1 cellular context compared by ENCODE assay signal in the genomic region with DNA sequence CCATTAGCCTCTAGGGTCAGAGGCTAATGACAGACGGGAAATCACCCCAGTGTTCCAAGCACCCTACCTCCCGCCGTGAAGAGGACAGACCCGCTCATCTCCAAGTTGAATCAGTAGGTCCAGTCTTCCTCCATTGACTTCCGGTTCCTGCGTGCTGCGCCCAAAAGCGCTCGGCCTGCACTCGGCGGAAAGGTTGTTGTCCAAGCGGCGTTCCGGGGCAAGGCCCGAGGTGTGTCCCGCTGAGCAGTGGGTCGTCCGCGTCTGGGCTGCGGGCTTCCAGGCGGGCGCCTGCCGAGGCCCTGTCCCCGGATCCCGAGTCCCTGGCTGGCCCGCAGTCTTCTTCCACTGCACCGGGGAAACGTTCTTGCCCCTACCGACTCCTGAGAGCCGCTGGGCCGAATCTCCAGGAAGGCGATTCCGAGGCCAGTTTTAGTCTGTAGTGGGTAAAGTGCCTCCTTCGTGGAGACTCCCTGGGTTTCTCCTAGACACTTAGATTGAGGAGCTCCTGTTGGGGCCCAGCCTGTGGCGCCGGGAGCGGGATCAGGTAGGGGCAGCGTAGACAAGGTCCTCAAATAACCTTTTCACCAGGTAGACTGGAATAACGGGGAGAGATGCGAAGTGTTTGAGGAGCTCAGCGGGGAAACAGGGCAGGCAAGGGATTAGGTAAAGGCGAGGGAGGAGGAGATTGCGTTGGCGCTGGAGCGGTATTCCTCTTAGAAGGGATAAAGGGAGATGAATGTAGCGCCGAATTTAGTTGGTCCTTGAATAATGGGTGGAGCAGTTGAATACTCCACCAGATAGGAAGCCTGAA.
TF ChIP-seq lines count a peak whose summit lies in the region.

A gene with protein sequence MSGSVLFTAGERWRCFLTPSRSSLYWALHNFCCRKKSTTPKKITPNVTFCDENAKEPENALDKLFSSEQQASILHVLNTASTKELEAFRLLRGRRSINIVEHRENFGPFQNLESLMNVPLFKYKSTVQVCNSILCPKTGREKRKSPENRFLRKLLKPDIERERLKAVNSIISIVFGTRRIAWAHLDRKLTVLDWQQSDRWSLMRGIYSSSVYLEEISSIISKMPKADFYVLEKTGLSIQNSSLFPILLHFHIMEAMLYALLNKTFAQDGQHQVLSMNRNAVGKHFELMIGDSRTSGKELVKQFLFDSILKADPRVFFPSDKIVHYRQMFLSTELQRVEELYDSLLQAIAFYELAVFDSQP (minus strand): TSS at position 138 of the 811 bp plus-strand sequence. CDS start 40 bp downstream, at position 98.

TF ChIP-seq in HCT116, 20 proteins besides CTCF, POLR2A, EP300 and RAD21 (continued from another document):
- TF ChIP-seq, protein P1, sequence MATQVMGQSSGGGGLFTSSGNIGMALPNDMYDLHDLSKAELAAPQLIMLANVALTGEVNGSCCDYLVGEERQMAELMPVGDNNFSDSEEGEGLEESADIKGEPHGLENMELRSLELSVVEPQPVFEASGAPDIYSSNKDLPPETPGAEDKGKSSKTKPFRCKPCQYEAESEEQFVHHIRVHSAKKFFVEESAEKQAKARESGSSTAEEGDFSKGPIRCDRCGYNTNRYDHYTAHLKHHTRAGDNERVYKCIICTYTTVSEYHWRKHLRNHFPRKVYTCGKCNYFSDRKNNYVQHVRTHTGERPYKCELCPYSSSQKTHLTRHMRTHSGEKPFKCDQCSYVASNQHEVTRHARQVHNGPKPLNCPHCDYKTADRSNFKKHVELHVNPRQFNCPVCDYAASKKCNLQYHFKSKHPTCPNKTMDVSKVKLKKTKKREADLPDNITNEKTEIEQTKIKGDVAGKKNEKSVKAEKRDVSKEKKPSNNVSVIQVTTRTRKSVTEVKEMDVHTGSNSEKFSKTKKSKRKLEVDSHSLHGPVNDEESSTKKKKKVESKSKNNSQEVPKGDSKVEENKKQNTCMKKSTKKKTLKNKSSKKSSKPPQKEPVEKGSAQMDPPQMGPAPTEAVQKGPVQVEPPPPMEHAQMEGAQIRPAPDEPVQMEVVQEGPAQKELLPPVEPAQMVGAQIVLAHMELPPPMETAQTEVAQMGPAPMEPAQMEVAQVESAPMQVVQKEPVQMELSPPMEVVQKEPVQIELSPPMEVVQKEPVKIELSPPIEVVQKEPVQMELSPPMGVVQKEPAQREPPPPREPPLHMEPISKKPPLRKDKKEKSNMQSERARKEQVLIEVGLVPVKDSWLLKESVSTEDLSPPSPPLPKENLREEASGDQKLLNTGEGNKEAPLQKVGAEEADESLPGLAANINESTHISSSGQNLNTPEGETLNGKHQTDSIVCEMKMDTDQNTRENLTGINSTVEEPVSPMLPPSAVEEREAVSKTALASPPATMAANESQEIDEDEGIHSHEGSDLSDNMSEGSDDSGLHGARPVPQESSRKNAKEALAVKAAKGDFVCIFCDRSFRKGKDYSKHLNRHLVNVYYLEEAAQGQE (IDR thresholded peaks at IDR 0.05; ENCODE audit: low read depth) = no peak
- TF ChIP-seq SRF (IDR thresholded peaks at IDR 0.05; ENCODE audit: low read depth) = peak; percentile 79
- TF ChIP-seq ZFX (IDR thresholded peaks at IDR 0.05) = peak; percentile 97
- peak; percentile 92 for TF ChIP-seq YY1 (IDR thresholded peaks at IDR 0.05; ENCODE audit: extremely low read depth, insufficient replicate concordance, low read depth, low read length)
- TF ChIP-seq EGR1 (IDR thresholded peaks at IDR 0.05; ENCODE audit: low read depth) = peak; percentile 52; the same call in 1 of the 2 replicates
- no peak for TF ChIP-seq CEBPB (IDR thresholded peaks at IDR 0.05; ENCODE audit: low read depth)
- no peak for TF ChIP-seq EZH2 (IDR thresholded peaks at IDR 0.05)
- peak; percentile 39 for TF ChIP-seq TCF7L2 (IDR thresholded peaks at IDR 0.05; ENCODE audit: borderline replicate concordance, extremely low read depth, insufficient read depth, insufficient read length)
- peak; percentile 91 for TF ChIP-seq SIN3A (IDR thresholded peaks at IDR 0.05; ENCODE audit: low read depth)
- no peak for TF ChIP-seq EZH2phosphoT487 (IDR thresholded peaks at IDR 0.05; ENCODE audit: borderline replicate concordance)
- TF ChIP-seq SP1 (IDR thresholded peaks at IDR 0.05; ENCODE audit: low read depth) = peak; percentile 46; the same call in 1 of the 2 replicates
- TF ChIP-seq, protein P2, sequence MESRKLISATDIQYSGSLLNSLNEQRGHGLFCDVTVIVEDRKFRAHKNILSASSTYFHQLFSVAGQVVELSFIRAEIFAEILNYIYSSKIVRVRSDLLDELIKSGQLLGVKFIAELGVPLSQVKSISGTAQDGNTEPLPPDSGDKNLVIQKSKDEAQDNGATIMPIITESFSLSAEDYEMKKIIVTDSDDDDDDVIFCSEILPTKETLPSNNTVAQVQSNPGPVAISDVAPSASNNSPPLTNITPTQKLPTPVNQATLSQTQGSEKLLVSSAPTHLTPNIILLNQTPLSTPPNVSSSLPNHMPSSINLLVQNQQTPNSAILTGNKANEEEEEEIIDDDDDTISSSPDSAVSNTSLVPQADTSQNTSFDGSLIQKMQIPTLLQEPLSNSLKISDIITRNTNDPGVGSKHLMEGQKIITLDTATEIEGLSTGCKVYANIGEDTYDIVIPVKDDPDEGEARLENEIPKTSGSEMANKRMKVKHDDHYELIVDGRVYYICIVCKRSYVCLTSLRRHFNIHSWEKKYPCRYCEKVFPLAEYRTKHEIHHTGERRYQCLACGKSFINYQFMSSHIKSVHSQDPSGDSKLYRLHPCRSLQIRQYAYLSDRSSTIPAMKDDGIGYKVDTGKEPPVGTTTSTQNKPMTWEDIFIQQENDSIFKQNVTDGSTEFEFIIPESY (IDR thresholded peaks at IDR 0.05; ENCODE audit: extremely low read depth, insufficient replicate concordance, low read length) = no peak
- peak; percentile 87 for TF ChIP-seq POLR2AphosphoS5 (IDR thresholded peaks at IDR 0.05; ENCODE audit: low read depth, low read length)
- no peak for TF ChIP-seq FOSL1 (IDR thresholded peaks at IDR 0.05; ENCODE audit: low read depth)
- TF ChIP-seq ZNF274 (IDR thresholded peaks at IDR 0.05; ENCODE audit: low read depth, low read length) = no peak
- peak; percentile 95 for TF ChIP-seq CBX3 (IDR thresholded peaks at IDR 0.05; ENCODE audit: low read depth)
- no peak for TF ChIP-seq JUND (IDR thresholded peaks at IDR 0.05)
- TF ChIP-seq ELF1 (IDR thresholded peaks at IDR 0.05; ENCODE audit: borderline replicate concordance, low read depth) = peak; percentile 58
